In the genomic region with DNA sequence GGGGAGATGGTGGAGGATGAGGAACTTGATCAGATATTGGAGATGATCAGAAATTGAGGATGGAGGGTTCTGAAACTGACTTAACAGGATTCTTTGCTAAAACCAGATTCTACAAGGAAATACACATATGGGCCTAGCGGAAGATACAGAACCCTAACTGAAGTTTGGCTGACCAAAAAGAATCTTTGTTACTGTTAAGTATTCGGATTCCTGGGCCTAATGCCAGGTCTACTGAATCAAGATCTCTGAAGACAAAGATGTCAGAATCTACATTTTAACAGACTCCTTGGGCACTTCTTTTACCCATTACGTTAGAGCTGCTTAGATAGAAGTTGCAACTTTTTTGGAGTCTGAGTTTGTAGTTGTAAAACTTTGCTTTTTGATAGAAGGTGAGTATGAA, we compare ENCODE assay signal across 14 cellular contexts.
A peak's percentile ranks its signal among the peaks of the same experiment; 100 is the strongest.
DNase-seq lines count a peak whose midpoint lies in the region; ATAC-seq and TF ChIP-seq lines count a peak whose summit lies in the region.
"Had no signal": no experiment of that assay in that cellular context is flagged by ENCODE, and none has a peak within 500 bp of the region (broad histone marks: within the 10 kb centered on the region; RNA-seq: fewer than 3 reads in every experiment).

No MANE protein-coding gene starts in this region.

- H3K36me3 Mint-ChIP-seq in WTC11: no peaks in the 10 kb centered on the region; the same call in 1 of the 2 replicates

- H2AFZ ChIP-seq in osteoblast (ENCODE audit: low read length): no peak overlapping the region

- TF ChIP-seq CTCF in WTC11 (IDR thresholded peaks at IDR 0.05) (no peak), osteoblast (IDR thresholded peaks at IDR 0.05; ENCODE audit: extremely low read depth, low read depth, low read length) (no peak)

- no peaks in the 10 kb centered on the region for H3K9me3 ChIP-seq in osteoblast (ENCODE audit: low read depth, low read length)
- H3K9me3 ChIP-seq: BE2C had no signal

- POLR2A ChIA-PET in WTC11 (lab: Charles Lee): interaction anchor here (0.6 to 0.7 kb wide), 2 partner anchors 83 to 823 kb away, joined by 5 to 8 read pairs; no protein-coding TSS in a partner anchor

- no peak overlapping the region for H3K4me3 Mint-ChIP-seq in WTC11
- H3K4me3 Mint-ChIP-seq: neural crest cell had no signal

- peaks cover 24% of the 10 kb centered on the region for H3K4me1 ChIP-seq in osteoblast (ENCODE audit: insufficient read depth, low read length)

- CTCF ChIA-PET in WTC11 (lab: Charles Lee): interaction anchor here (1.0 to 1.8 kb wide), 2 partner anchors 8 to 563 kb away, joined by 4 to 9 read pairs; no protein-coding TSS in a partner anchor

- DNase-seq in COLO829 (ENCODE audit: low spot score) (peak; percentile 35), WTC11 (ENCODE audit: low spot score) (no peak), fibroblast of gingiva (ENCODE audit: low read depth) (peak; percentile 50), osteoblast (ENCODE audit: insufficient read length, low spot score, missing footprints) (no peak), DMS153 (lab: John Stamatoyannopoulos, UW) (no peak), cerebellar cortex (ENCODE audit: low spot score) (no peak)
- DNase-seq: activated naive CD4-positive, alpha-beta T cell treated with anti-CD3 and anti-CD28 coated beads, Interleukin-2, amount 50 U/mL, for 16 hours; activated T-cell treated with anti-CD3 and anti-CD28 coated beads, Interleukin-2, amount 50 U/mL, for 1 hour; BE2C; DMS 273 treated with DMSO at 0.1 percent for 48 hours; stimulated activated CD4-positive, alpha-beta T cell treated with anti-CD3 and anti-CD28 coated beads, Interleukin-1b, Interleukin-23, amount 100 ng/mL, for 48 hours had no signal

- H3K4me3 ChIP-seq in osteoblast (ENCODE audit: insufficient read depth, low read length): no peak overlapping the region

- H3K79me2 ChIP-seq in osteoblast (ENCODE audit: insufficient read depth, low read length): peaks cover 97% of the 10 kb centered on the region

- H4K20me1 ChIP-seq in osteoblast (ENCODE audit: insufficient read depth, low read length): peaks cover 60% of the 10 kb centered on the region

- ATAC-seq in WTC11 (no peak), HG02884 (IDR thresholded peaks at IDR 0.05; ENCODE audit: unreplicated experiment) (no peak), GM18909 (IDR thresholded peaks at IDR 0.05; ENCODE audit: poor library complexity, unreplicated experiment) (no peak)

- H3K27ac ChIP-seq in osteoblast (ENCODE audit: low read depth, low read length): peak overlapping the region; percentile 3

- no peak overlapping the region for H3K4me2 ChIP-seq in osteoblast (ENCODE audit: insufficient read depth, low read length)

- H3K27ac Mint-ChIP-seq in WTC11: peak overlapping the region; percentile 13; the same call in 1 of the 2 replicates

- H3K9me3 Mint-ChIP-seq in WTC11: no peaks in the 10 kb centered on the region
- H3K9me3 Mint-ChIP-seq: neural crest cell had no signal

- no peaks in the 10 kb centered on the region for H3K27me3 Mint-ChIP-seq in WTC11 (ENCODE audit: low read depth)

- no peaks in the 10 kb centered on the region for H3K27me3 ChIP-seq in osteoblast (ENCODE audit: insufficient read depth, low read length)
- H3K27me3 ChIP-seq: BE2C had no signal

- H3K4me1 Mint-ChIP-seq in WTC11: peaks cover 71% of the 10 kb centered on the region

- H3K36me3 ChIP-seq in osteoblast (ENCODE audit: insufficient read depth, low read length): no peaks in the 10 kb centered on the region
- H3K36me3 ChIP-seq: BE2C had no signal

TF ChIP-seq in WTC11, 78 proteins besides CTCF, POLR2A, EP300 and RAD21:
- TF ChIP-seq FOXK1 (CRISPR knock-in tag; IDR thresholded peaks at IDR 0.05) (no peak), ZNF423 (CRISPR knock-in tag; IDR thresholded peaks at IDR 0.05) (no peak)
- TF ChIP-seq, protein P1, sequence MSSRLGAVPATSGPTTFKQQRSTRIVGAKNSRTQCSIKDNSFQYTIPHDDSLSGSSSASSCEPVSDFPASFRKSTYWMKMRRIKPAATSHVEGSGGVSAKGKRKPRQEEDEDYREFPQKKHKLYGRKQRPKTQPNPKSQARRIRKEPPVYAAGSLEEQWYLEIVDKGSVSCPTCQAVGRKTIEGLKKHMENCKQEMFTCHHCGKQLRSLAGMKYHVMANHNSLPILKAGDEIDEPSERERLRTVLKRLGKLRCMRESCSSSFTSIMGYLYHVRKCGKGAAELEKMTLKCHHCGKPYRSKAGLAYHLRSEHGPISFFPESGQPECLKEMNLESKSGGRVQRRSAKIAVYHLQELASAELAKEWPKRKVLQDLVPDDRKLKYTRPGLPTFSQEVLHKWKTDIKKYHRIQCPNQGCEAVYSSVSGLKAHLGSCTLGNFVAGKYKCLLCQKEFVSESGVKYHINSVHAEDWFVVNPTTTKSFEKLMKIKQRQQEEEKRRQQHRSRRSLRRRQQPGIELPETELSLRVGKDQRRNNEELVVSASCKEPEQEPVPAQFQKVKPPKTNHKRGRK (CRISPR knock-in tag; IDR thresholded peaks at IDR 0.05; ENCODE audit: borderline replicate concordance): no peak
TF ChIP-seq in WTC11: peak in this region for 0.

Comparison
In these comparisons a context has a peak if more than half of its experiments do, and no peak if none do; other contexts are left out.
1. DNase-seq: peak in COLO829 (single experiment) and fibroblast of gingiva (single experiment); none in WTC11 (single experiment), osteoblast (single experiment), DMS153 (single experiment) and cerebellar cortex (single experiment).